27 cellular contexts compared by ENCODE assay signal in genomic region chr7:116291937-116292336, GRCh38.
"Had no signal": no experiment of that assay in that cellular context is flagged by ENCODE, and none has a peak within 500 bp of the region (broad histone marks: within the 10 kb centered on the region; RNA-seq: fewer than 3 reads in every experiment).

No MANE protein-coding gene starts in this region.

- H3K36me3 ChIP-seq: colonic mucosa, gastrocnemius medialis, neural progenitor cell, ovary, sigmoid colon, stomach, tibial artery, upper lobe of left lung, uterus had no signal

- H3K4me3 ChIP-seq: colonic mucosa, gastrocnemius medialis, lung, neural progenitor cell, ovary, psoas muscle, sigmoid colon, stomach, tibial artery, upper lobe of left lung, uterus had no signal

- H2AFZ ChIP-seq: neural progenitor cell had no signal

- H3K27ac ChIP-seq: colonic mucosa, epithelial cell of prostate, gastrocnemius medialis, neural progenitor cell, ovary, psoas muscle, sigmoid colon, stomach, tibial artery, uterus had no signal

- FAIRE-seq: kidney had no signal

- H3K9me3 ChIP-seq: colonic mucosa, gastrocnemius medialis, ovary, psoas muscle, sigmoid colon, stomach, tibial artery, uterus had no signal

- ATAC-seq: gastrocnemius medialis; left lobe of liver; naive thymus-derived CD4-positive, alpha-beta T cell; psoas muscle; right cardiac atrium; stimulated activated effector memory CD8-positive, alpha-beta T cell treated with anti-CD3 and anti-CD28 coated beads, Interleukin-12 subunit alpha, Interleukin-12 subunit beta, amount 100 ng/mL, for 72 hours had no signal

- H3K9ac ChIP-seq: neural progenitor cell had no signal

- H3K4me2 ChIP-seq: neural progenitor cell had no signal

- H3K4me1 ChIP-seq: colonic mucosa, gastrocnemius medialis, neural progenitor cell, psoas muscle, stomach, uterus had no signal

- H3K27me3 ChIP-seq: colonic mucosa, gastrocnemius medialis, neural progenitor cell, ovary, sigmoid colon, stomach, tibial artery, upper lobe of left lung, uterus had no signal

- DNase-seq: colonic mucosa; effector CD8-positive, alpha-beta T cell; endodermal cell; foreskin fibroblast; gastrocnemius medialis; head of caudate nucleus; kidney; mesenchymal stem cell; midbrain; naive thymus-derived CD4-positive, alpha-beta T cell; ovary; posterior cingulate gyrus; psoas muscle; right cardiac atrium; sigmoid colon; stimulated activated CD4-positive, alpha-beta T cell treated with anti-CD3 and anti-CD28 coated beads, Interleukin-2, amount 100 ng/mL, for 24 hours; stimulated activated CD4-positive, alpha-beta T cell treated with anti-CD3 and anti-CD28 coated beads, Interleukin-4, amount 100 ng/mL, for 24 hours; stimulated activated naive CD4-positive, alpha-beta T cell treated with Interleukin-2 at 50 U/mL for 16 hours; stomach; tibial artery; uterus had no signal
